In genomic region chr3:104831076-104831475, GRCh38 we compare ENCODE assay signal across 1 cellular context.
TF ChIP-seq lines count a peak whose summit lies in the region.

No MANE protein-coding gene starts in this region.

TF ChIP-seq in SK-N-SH, 30 proteins besides CTCF, POLR2A, EP300 and RAD21 (continued from another document):
- no peak for TF ChIP-seq YY1 (IDR thresholded peaks at IDR 0.05; ENCODE audit: low read depth)
- no peak for TF ChIP-seq TAF1 (IDR thresholded peaks at IDR 0.05; ENCODE audit: borderline replicate concordance, low read depth, low read length)
- no peak for TF ChIP-seq TEAD4 (IDR thresholded peaks at IDR 0.05; ENCODE audit: borderline replicate concordance, insufficient read depth)
- no peak for TF ChIP-seq USF2 (IDR thresholded peaks at IDR 0.05; ENCODE audit: borderline replicate concordance, low read depth, low read length)
- no peak for TF ChIP-seq FOXJ3 (CRISPR knock-in tag; IDR thresholded peaks at IDR 0.05)
- TF ChIP-seq, protein P1, sequence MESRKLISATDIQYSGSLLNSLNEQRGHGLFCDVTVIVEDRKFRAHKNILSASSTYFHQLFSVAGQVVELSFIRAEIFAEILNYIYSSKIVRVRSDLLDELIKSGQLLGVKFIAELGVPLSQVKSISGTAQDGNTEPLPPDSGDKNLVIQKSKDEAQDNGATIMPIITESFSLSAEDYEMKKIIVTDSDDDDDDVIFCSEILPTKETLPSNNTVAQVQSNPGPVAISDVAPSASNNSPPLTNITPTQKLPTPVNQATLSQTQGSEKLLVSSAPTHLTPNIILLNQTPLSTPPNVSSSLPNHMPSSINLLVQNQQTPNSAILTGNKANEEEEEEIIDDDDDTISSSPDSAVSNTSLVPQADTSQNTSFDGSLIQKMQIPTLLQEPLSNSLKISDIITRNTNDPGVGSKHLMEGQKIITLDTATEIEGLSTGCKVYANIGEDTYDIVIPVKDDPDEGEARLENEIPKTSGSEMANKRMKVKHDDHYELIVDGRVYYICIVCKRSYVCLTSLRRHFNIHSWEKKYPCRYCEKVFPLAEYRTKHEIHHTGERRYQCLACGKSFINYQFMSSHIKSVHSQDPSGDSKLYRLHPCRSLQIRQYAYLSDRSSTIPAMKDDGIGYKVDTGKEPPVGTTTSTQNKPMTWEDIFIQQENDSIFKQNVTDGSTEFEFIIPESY (IDR thresholded peaks at IDR 0.05; ENCODE audit: borderline replicate concordance, low read depth): no peak
- TF ChIP-seq ELF1 (IDR thresholded peaks at IDR 0.05): no peak
- no peak for TF ChIP-seq TCF12 (IDR thresholded peaks at IDR 0.05)
- TF ChIP-seq SMC3 (IDR thresholded peaks at IDR 0.05; ENCODE audit: low read depth, low read length): no peak
- TF ChIP-seq CHD2 (IDR thresholded peaks at IDR 0.05; ENCODE audit: low read length, partially characterized antibody): no peak
- no peak for TF ChIP-seq FOSL2 (IDR thresholded peaks at IDR 0.05; ENCODE audit: borderline replicate concordance, low read depth)
- TF ChIP-seq, protein P2, sequence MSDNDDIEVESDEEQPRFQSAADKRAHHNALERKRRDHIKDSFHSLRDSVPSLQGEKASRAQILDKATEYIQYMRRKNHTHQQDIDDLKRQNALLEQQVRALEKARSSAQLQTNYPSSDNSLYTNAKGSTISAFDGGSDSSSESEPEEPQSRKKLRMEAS (IDR thresholded peaks at IDR 0.05; ENCODE audit: low read depth): no peak
